ENCODE assay signal across 1 cellular context in the genomic region with DNA sequence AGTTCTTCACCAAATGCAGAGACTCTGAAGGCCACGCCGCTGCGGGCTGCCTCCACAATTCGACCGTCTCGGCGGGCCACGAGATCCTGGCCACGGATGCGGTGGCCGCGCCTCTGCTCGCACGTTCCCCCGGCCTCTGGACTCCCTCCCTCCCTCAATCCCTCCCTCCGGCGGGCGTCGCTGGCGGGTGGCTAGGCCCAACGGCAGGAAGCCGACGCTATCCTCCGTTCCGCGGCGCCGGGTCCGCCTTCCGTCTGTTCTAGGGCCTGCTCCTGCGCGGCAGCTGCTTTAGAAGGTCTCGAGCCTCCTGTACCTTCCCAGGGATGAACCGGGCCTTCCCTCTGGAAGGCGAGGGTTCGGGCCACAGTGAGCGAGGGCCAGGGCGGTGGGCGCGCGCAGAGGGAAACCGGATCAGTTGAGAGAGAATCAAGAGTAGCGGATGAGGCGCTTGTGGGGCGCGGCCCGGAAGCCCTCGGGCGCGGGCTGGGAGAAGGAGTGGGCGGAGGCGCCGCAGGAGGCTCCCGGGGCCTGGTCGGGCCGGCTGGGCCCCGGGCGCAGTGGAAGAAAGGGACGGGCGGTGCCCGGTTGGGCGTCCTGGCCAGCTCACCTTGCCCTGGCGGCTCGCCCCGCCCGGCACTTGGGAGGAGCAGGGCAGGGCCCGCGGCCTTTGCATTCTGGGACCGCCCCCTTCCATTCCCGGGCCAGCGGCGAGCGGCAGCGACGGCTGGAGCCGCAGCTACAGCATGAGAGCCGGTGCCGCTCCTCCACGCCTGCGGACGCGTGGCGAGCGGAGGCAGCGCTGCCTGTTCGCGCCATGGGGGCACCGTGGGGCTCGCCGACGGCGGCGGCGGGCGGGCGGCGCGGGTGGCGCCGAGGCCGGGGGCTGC.
TF ChIP-seq lines count a peak whose summit lies in the region.

Gene FUT4, plus strand, starts transcription at position 227 of the 887 bp plus-strand sequence. Its CDS starts 213 bp downstream, at position 440.

TF ChIP-seq in HepG2, 621 proteins besides CTCF, POLR2A, EP300 and RAD21 (continued from another document and continues in another):
- TF ChIP-seq ZNF639 (CRISPR knock-in tag; conservative IDR thresholded peaks at IDR 0.05) (no peak; the same call in 1 of the 2 replicates), TMF1 (CRISPR knock-in tag; IDR thresholded peaks at IDR 0.05; ENCODE audit: low read depth) (no peak), ZNF34 (CRISPR knock-in tag; IDR thresholded peaks at IDR 0.05; ENCODE audit: borderline replicate concordance) (no peak), ZNF761 (CRISPR knock-in tag; conservative IDR thresholded peaks at IDR 0.05) (no peak), SP5 (CRISPR knock-in tag; IDR thresholded peaks at IDR 0.05; ENCODE audit: borderline replicate concordance, low read depth) (peak; percentile 53; the same call in 1 of the 2 replicates), MAX (IDR thresholded peaks at IDR 0.05) (peak; percentile 76), ZNF18 (CRISPR knock-in tag; IDR thresholded peaks at IDR 0.05; ENCODE audit: insufficient replicate concordance) (peak; percentile 43), ZNF558 (CRISPR knock-in tag; IDR thresholded peaks at IDR 0.05; ENCODE audit: borderline replicate concordance) (no peak), TAF1 (CRISPR knock-in tag; IDR thresholded peaks at IDR 0.05) (peak; percentile 44; the same call in 1 of the 2 replicates), ZNF143 (CRISPR knock-in tag; IDR thresholded peaks at IDR 0.05) (no peak), RXRB (CRISPR knock-in tag; IDR thresholded peaks at IDR 0.05; ENCODE audit: borderline replicate concordance) (0 out of 2 replicates have a peak, but pooled peaks have one; percentile 10), ZNF10 (CRISPR knock-in tag; IDR thresholded peaks at IDR 0.05; ENCODE audit: borderline replicate concordance, low read depth) (no peak), ZNF274 (CRISPR knock-in tag; IDR thresholded peaks at IDR 0.05) (no peak), DDIT3 (CRISPR knock-in tag; IDR thresholded peaks at IDR 0.05) (no peak), SCMH1 (CRISPR knock-in tag; IDR thresholded peaks at IDR 0.05; ENCODE audit: borderline replicate concordance) (no peak), MIER3 (CRISPR knock-in tag; IDR thresholded peaks at IDR 0.05; ENCODE audit: borderline replicate concordance) (no peak), MTA3 (CRISPR knock-in tag; IDR thresholded peaks at IDR 0.05) (no peak), ZC3H13 (CRISPR knock-in tag; IDR thresholded peaks at IDR 0.05) (no peak), CCAR2 (optimal IDR thresholded peaks at IDR 0.05; ENCODE audit: low read depth, low read length) (no peak), AFF4 (CRISPR knock-in tag; IDR thresholded peaks at IDR 0.05) (no peak), HOXA5 (CRISPR knock-in tag; IDR thresholded peaks at IDR 0.05) (no peak), NR2F2 (IDR thresholded peaks at IDR 0.05; ENCODE audit: borderline replicate concordance, low read depth) (no peak)
- TF ChIP-seq, protein P1, sequence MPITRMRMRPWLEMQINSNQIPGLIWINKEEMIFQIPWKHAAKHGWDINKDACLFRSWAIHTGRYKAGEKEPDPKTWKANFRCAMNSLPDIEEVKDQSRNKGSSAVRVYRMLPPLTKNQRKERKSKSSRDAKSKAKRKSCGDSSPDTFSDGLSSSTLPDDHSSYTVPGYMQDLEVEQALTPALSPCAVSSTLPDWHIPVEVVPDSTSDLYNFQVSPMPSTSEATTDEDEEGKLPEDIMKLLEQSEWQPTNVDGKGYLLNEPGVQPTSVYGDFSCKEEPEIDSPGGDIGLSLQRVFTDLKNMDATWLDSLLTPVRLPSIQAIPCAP (CRISPR knock-in tag; IDR thresholded peaks at IDR 0.05; ENCODE audit: low read depth): no peak
- TF ChIP-seq, protein P2, sequence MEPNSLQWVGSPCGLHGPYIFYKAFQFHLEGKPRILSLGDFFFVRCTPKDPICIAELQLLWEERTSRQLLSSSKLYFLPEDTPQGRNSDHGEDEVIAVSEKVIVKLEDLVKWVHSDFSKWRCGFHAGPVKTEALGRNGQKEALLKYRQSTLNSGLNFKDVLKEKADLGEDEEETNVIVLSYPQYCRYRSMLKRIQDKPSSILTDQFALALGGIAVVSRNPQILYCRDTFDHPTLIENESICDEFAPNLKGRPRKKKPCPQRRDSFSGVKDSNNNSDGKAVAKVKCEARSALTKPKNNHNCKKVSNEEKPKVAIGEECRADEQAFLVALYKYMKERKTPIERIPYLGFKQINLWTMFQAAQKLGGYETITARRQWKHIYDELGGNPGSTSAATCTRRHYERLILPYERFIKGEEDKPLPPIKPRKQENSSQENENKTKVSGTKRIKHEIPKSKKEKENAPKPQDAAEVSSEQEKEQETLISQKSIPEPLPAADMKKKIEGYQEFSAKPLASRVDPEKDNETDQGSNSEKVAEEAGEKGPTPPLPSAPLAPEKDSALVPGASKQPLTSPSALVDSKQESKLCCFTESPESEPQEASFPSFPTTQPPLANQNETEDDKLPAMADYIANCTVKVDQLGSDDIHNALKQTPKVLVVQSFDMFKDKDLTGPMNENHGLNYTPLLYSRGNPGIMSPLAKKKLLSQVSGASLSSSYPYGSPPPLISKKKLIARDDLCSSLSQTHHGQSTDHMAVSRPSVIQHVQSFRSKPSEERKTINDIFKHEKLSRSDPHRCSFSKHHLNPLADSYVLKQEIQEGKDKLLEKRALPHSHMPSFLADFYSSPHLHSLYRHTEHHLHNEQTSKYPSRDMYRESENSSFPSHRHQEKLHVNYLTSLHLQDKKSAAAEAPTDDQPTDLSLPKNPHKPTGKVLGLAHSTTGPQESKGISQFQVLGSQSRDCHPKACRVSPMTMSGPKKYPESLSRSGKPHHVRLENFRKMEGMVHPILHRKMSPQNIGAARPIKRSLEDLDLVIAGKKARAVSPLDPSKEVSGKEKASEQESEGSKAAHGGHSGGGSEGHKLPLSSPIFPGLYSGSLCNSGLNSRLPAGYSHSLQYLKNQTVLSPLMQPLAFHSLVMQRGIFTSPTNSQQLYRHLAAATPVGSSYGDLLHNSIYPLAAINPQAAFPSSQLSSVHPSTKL (CRISPR knock-in tag; IDR thresholded peaks at IDR 0.05): peak; percentile 17; the same call in 1 of the 2 replicates
- TF ChIP-seq, protein P3, sequence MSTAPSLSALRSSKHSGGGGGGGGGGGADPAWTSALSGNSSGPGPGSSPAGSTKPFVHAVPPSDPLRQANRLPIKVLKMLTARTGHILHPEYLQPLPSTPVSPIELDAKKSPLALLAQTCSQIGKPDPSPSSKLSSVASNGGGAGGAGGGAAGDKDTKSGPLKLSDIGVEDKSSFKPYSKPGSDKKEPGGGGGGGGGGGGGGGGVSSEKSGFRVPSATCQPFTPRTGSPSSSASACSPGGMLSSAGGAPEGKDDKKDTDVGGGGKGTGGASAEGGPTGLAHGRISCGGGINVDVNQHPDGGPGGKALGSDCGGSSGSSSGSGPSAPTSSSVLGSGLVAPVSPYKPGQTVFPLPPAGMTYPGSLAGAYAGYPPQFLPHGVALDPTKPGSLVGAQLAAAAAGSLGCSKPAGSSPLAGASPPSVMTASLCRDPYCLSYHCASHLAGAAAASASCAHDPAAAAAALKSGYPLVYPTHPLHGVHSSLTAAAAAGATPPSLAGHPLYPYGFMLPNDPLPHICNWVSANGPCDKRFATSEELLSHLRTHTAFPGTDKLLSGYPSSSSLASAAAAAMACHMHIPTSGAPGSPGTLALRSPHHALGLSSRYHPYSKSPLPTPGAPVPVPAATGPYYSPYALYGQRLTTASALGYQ (CRISPR knock-in tag; IDR thresholded peaks at IDR 0.05): no peak
- TF ChIP-seq, protein P4, sequence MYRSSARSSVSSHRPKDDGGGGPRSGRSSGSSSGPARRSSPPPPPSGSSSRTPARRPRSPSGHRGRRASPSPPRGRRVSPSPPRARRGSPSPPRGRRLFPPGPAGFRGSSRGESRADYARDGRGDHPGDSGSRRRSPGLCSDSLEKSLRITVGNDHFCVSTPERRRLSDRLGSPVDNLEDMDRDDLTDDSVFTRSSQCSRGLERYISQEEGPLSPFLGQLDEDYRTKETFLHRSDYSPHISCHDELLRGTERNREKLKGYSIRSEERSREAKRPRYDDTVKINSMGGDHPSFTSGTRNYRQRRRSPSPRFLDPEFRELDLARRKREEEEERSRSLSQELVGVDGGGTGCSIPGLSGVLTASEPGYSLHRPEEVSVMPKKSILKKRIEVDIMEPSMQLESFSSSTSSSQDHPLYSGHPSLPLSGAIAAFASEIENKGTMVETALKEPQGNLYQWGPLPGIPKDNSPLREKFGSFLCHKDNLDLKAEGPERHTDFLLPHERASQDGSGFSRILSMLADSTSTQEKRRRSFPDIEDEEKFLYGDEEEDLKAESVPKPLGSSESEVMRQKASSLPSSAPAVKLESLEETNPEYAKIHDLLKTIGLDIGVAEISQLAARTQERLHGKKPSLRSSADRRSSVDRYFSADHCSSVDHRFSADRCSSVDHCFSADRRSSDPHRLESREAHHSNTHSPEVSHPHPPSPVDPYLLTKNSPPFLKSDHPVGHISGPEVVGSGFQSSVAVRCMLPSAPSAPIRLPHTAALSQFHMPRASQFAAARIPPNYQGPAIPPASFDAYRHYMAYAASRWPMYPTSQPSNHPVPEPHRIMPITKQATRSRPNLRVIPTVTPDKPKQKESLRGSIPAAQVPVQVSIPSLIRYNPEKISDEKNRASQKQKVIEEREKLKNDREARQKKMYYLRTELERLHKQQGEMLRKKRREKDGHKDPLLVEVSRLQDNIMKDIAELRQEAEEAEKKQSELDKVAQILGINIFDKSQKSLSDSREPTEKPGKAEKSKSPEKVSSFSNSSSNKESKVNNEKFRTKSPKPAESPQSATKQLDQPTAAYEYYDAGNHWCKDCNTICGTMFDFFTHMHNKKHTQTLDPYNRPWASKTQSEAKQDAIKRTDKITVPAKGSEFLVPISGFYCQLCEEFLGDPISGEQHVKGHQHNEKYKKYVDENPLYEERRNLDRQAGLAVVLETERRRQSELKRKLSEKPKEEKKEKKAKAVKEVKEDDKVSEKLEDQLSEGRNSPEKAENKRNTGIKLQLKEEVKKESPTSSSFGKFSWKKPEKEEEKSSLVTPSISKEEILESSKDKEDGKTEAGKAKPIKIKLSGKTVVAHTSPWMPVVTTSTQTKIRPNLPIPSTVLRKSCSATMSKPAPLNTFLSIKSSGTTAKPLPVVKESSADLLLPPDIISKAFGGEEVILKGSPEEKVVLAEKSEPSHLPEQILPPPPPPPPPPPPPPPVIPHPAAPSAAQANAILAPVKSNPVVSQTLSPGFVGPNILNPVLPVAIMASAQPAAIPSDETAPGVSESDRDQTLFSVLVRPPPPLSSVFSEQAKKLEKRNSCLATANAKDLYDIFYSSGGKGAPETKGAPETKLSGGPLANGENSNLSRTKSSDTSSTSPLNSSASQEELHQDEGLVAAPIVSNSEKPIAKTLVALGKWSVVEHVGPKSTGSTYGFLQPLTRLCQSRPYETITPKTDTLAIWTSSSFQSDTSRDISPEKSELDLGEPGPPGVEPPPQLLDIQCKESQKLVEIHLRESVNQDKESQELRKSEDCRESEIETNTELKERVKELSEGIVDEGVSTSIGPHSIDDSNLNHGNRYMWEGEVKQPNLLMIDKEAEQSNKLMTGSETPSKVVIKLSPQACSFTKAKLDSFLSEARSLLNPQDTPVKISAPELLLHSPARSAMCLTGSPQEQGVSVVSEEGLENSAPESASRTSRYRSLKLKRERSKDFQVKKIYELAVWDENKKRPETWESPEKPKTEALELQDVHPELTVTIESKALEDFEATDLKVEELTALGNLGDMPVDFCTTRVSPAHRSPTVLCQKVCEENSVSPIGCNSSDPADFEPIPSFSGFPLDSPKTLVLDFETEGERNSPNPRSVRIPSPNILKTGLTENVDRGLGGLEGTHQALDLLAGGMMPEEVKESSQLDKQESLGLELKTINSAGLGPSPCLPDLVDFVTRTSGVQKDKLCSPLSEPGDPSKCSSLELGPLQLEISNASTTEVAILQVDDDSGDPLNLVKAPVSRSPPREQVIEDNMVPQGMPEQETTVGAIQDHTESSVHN (CRISPR knock-in tag; IDR thresholded peaks at IDR 0.05): 0 out of 2 replicates have a peak, but pooled peaks have one; percentile 37
